In the genomic region with DNA sequence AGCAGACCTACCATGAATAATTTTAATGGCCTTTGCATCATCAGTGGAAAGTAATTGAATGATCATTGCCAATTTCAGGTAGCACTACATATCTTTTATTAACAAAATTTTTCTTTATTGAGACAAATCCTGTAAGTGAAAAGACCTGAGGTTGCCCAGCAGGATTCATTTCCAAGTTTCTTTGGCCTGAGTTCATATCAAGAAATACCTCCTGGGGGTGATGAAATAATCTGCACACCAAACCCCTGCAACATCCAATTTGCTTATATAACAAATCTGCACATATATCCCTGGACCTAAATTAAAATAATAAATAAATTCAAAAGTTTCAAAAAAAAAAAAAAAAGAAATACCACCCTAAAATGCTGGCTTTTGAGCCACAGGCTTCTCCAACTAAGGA, we compare ENCODE assay signal across 20 cellular contexts. TPM values are rescaled to one million over a fixed set of nuclear protein-coding genes. Genes with fewer than 3 reads are reported as not detected.
A peak's percentile ranks its signal among the peaks of the same experiment; 100 is the strongest.
DNase-seq lines count a peak whose midpoint lies in the region; ATAC-seq, FAIRE-seq and TF ChIP-seq lines count a peak whose summit lies in the region.
"Had no signal": no experiment of that assay in that cellular context is flagged by ENCODE, and none has a peak within 500 bp of the region (broad histone marks: within the 10 kb centered on the region; RNA-seq: fewer than 3 reads in every experiment).

No MANE protein-coding gene starts in this region.

- ATAC-seq in A549 (no peak), DND-41 (ENCODE audit: insufficient read depth, low read depth) (no peak), HepG2 (no peak), GM19351 (IDR thresholded peaks at IDR 0.05; ENCODE audit: unreplicated experiment) (no peak)
- ATAC-seq in activated T-helper 17 cell treated with anti-CD3 and anti-CD28 coated beads, Interleukin-2, amount 50 U/mL, for 72 hours (replicated peaks), result no peak
- ATAC-seq: GM23338, HCT116, Right ventricle myocardium inferior had no signal

- peak overlapping the region; percentile 75 for H3K4me3 Mint-ChIP-seq in activated T-helper 17 cell treated with anti-CD3 and anti-CD28 coated beads, Interleukin-2, amount 50 U/mL, for 72 hours
- peak overlapping the region in 4 of 8 donors; percentile 19 to 80 (median 60) for H3K4me3 Mint-ChIP-seq in CD4-positive, alpha-beta memory T cell
- H3K4me3 Mint-ChIP-seq: GM23338 had no signal

- no peaks in the 10 kb centered on the region for H3K79me2 ChIP-seq in DND-41 (ENCODE audit: insufficient read depth, low read length)
- no peaks in the 10 kb centered on the region for H3K79me2 ChIP-seq in HepG2 (ENCODE audit: insufficient read depth, low read length)

- TF ChIP-seq EP300 in A549 (IDR thresholded peaks at IDR 0.05), result no peak
- no peak for TF ChIP-seq EP300 in HepG2 (IDR thresholded peaks at IDR 0.05; ENCODE audit: low read depth in 2 of 2, low read length in 2 of 2)
- no peak for TF ChIP-seq EP300 in HepG2 (CRISPR knock-in tag; IDR thresholded peaks at IDR 0.05; ENCODE audit: borderline replicate concordance)

- H3K36me3 ChIP-seq in DND-41 (ENCODE audit: insufficient read depth, low read length), result no peaks in the 10 kb centered on the region
- no peaks in the 10 kb centered on the region for H3K36me3 ChIP-seq in HepG2 (replicated peaks in 1 of 2; ENCODE audit: control insufficient read depth in 1 of 2, insufficient read depth in 2 of 2, low read length in 2 of 2)
- H3K36me3 ChIP-seq in CD4-positive, alpha-beta memory T cell (ENCODE audit: insufficient read depth, low read length), result no peaks in the 10 kb centered on the region
- H3K36me3 ChIP-seq: BLaER1 treated with 17β-estradiol and CSF1 and Interleukin-3, amounts not matched to agents 10 nM and 100 nM had no signal

- H3K27ac Mint-ChIP-seq in activated T-helper 17 cell treated with anti-CD3 and anti-CD28 coated beads, Interleukin-2, amount 50 U/mL, for 72 hours, result no peak overlapping the region
- H3K27ac Mint-ChIP-seq in CD4-positive, alpha-beta memory T cell, result peak overlapping the region in 1 of 7 donors; percentile 92
- H3K27ac Mint-ChIP-seq: GM23338 had no signal

- H3K9me3 Mint-ChIP-seq in activated T-helper 17 cell treated with anti-CD3 and anti-CD28 coated beads, Interleukin-2, amount 50 U/mL, for 72 hours, result no peaks in the 10 kb centered on the region
- peaks cover 0 to 2% (median 0%) of the 10 kb centered on the region in 8 donors for H3K9me3 Mint-ChIP-seq in CD4-positive, alpha-beta memory T cell
- H3K9me3 Mint-ChIP-seq: GM23338 had no signal

- H3K4me3 ChIP-seq in A549 (no peak overlapping the region), DND-41 (ENCODE audit: low read depth in 1 of 2, low read length in 2 of 2) (no peak overlapping the region), HepG2 (replicated peaks in 1 of 3; ENCODE audit: insufficient read depth in 1 of 3, low read depth in 2 of 3, low read length in 3 of 3) (no peak overlapping the region)
- no peak overlapping the region for H3K4me3 ChIP-seq in CD4-positive, alpha-beta memory T cell (ENCODE audit: low read length in 2 of 2)
- H3K4me3 ChIP-seq: BLaER1 treated with 17β-estradiol and CSF1 and Interleukin-3, amounts not matched to agents 10 nM and 100 nM; GM23338 had no signal

- TF ChIP-seq CTCF in A549 (IDR thresholded peaks at IDR 0.05) (no peak), DND-41 (IDR thresholded peaks at IDR 0.05; ENCODE audit: borderline replicate concordance, extremely low read depth, low read length, poor library complexity, severe bottlenecking) (no peak), HepG2 (CRISPR knock-in tag; IDR thresholded peaks at IDR 0.05) (no peak)

- H3K4me2 ChIP-seq in A549 (peak overlapping the region; percentile 63; the same call in 2 of the 3 replicates), DND-41 (ENCODE audit: insufficient read depth, low read length) (no peak overlapping the region; the same call in 1 of the 2 replicates), HepG2 (ENCODE audit: low read depth, low read length) (peak overlapping the region; percentile 57; the same call in 1 of the 2 replicates)
- H3K4me2 ChIP-seq: GM23338 had no signal

- BruUV-seq in HepG2 (replicated peaks; lab: Mats Ljungman, UMichigan), result no TSS peak

- in situ Hi-C loops in HepG2 (cut with HindIII; ENCODE audit: extremely low pct_ligation_motif_present, low pct_unique_long_range_greater_than_20kb), result no loop called here

- H3K27ac ChIP-seq in A549, result no peak overlapping the region; a peak in 1 of 6 replicates
- no peak overlapping the region for H3K27ac ChIP-seq in DND-41 (ENCODE audit: low read length)
- no peak overlapping the region for H3K27ac ChIP-seq in HepG2 (ENCODE audit: extremely low read length, insufficient read depth, low read length)
- no peak overlapping the region for H3K27ac ChIP-seq in CD4-positive, alpha-beta memory T cell (ENCODE audit: low read depth, low read length)
- H3K27ac ChIP-seq: BLaER1 treated with 17β-estradiol and CSF1 and Interleukin-3, amounts not matched to agents 10 nM and 100 nM had no signal

- H3K27me3 ChIP-seq in DND-41 (ENCODE audit: insufficient read depth, low read length, poor library complexity) (no peaks in the 10 kb centered on the region), HepG2 (ENCODE audit: control insufficient read depth in 1 of 2, insufficient read depth in 2 of 2, low read length in 2 of 2) (no peaks in the 10 kb centered on the region)
- no peaks in the 10 kb centered on the region for H3K27me3 ChIP-seq in CD4-positive, alpha-beta memory T cell (ENCODE audit: insufficient read depth, low read length)
- H3K27me3 ChIP-seq: BLaER1 treated with 17β-estradiol and CSF1 and Interleukin-3, amounts not matched to agents 10 nM and 100 nM had no signal

- POLR2A ChIA-PET in A549 (lab: Yijun Ruan, JAX), result no interaction called here
- POLR2A ChIA-PET in HepG2 (lab: Yijun Ruan, JAX), result no interaction called here
- POLR2A ChIA-PET in CD4-positive, alpha-beta memory T cell (lab: Charles Lee; ENCODE audit: partially characterized antibody), result no interaction called here

- H3K9ac ChIP-seq in DND-41 (ENCODE audit: low read depth, low read length), result no peak overlapping the region
- no peak overlapping the region for H3K9ac ChIP-seq in HepG2 (ENCODE audit: insufficient read depth, low read depth, low read length)
- H3K9ac ChIP-seq: BLaER1 treated with 17β-estradiol and CSF1 and Interleukin-3, amounts not matched to agents 10 nM and 100 nM had no signal

- H3K4me1 ChIP-seq in A549 (peaks cover 13% of the 10 kb centered on the region), DND-41 (ENCODE audit: insufficient read depth, low read length) (peaks cover 9% of the 10 kb centered on the region), HepG2 (ENCODE audit: insufficient read depth, low read length) (peaks cover 7% of the 10 kb centered on the region; the same call in 1 of the 2 replicates)
- peaks cover 6% of the 10 kb centered on the region for H3K4me1 ChIP-seq in CD4-positive, alpha-beta memory T cell (ENCODE audit: insufficient read depth, low read length)

- no peaks in the 10 kb centered on the region for H3K9me3 ChIP-seq in A549
- no peaks in the 10 kb centered on the region for H3K9me3 ChIP-seq in DND-41 (ENCODE audit: insufficient read depth, low read length, severe bottlenecking)
- no peaks in the 10 kb centered on the region for H3K9me3 ChIP-seq in HepG2 (ENCODE audit: low read length)
- no peaks in the 10 kb centered on the region for H3K9me3 ChIP-seq in CD4-positive, alpha-beta memory T cell (ENCODE audit: control insufficient read depth in 1 of 2, low read length in 2 of 2)
- H3K9me3 ChIP-seq: BLaER1 treated with 17β-estradiol and CSF1 and Interleukin-3, amounts not matched to agents 10 nM and 100 nM had no signal

- TF ChIP-seq RAD21 in A549 (conservative IDR thresholded peaks at IDR 0.05 in 1 of 2, IDR thresholded peaks at IDR 0.05 in 1 of 2) (no peak), HepG2 (CRISPR knock-in tag; IDR thresholded peaks at IDR 0.05) (no peak)

- peaks cover 12% of the 10 kb centered on the region for H3K4me1 Mint-ChIP-seq in activated T-helper 17 cell treated with anti-CD3 and anti-CD28 coated beads, Interleukin-2, amount 50 U/mL, for 72 hours
- peaks cover 6 to 8% (median 7%) of the 10 kb centered on the region in 4 donors for H3K4me1 Mint-ChIP-seq in CD4-positive, alpha-beta memory T cell

- no peaks in the 10 kb centered on the region for H3K27me3 Mint-ChIP-seq in activated T-helper 17 cell treated with anti-CD3 and anti-CD28 coated beads, Interleukin-2, amount 50 U/mL, for 72 hours
- H3K27me3 Mint-ChIP-seq in CD4-positive, alpha-beta memory T cell, result no peaks in the 10 kb centered on the region

- DNase-seq in A549 (ENCODE audit: low read depth in 1 of 2, low spot score in 1 of 2), result no peak
- DNase-seq in DND-41, result no peak
- no peak for DNase-seq in HepG2 (ENCODE audit: low spot score)
- no peak for DNase-seq in CD4-positive, alpha-beta memory T cell
- DNase-seq in GM19240 (ENCODE audit: insufficient read length, low spot score), result no peak
- DNase-seq in putamen (ENCODE audit: low spot score), result no peak
- DNase-seq: DMS79, NCI-H1105 treated with DMSO at 0.1 percent for 48 hours, NCI-H1694, NCI-H2081 treated with DMSO at 0.1 percent for 48 hours, NCI-H446 treated with DMSO at 0.1 percent for 48 hours had no signal

- H4K20me1 ChIP-seq in DND-41 (ENCODE audit: insufficient read depth, low read length) (no peaks in the 10 kb centered on the region), HepG2 (ENCODE audit: insufficient read depth, low read length) (no peaks in the 10 kb centered on the region)
- H4K20me1 ChIP-seq: BLaER1 treated with 17β-estradiol and CSF1 and Interleukin-3, amounts not matched to agents 10 nM and 100 nM had no signal

- intact Hi-C loops in HepG2 (cut with micrococcal nuclease; ENCODE audit: unreplicated experiment), result no loop called here
- intact Hi-C loops in CD4-positive, alpha-beta memory T cell (cut with micrococcal nuclease), result no loop called here

- no peaks in the 10 kb centered on the region for H3K36me3 Mint-ChIP-seq in activated T-helper 17 cell treated with anti-CD3 and anti-CD28 coated beads, Interleukin-2, amount 50 U/mL, for 72 hours (ENCODE audit: low read depth)
- no peaks in the 10 kb centered on the region for H3K36me3 Mint-ChIP-seq in CD4-positive, alpha-beta memory T cell

- FAIRE-seq in A549 (lab: Jason Lieb, UNC) (no peak), HepG2 (lab: Jason Lieb, UNC) (no peak)
- FAIRE-seq: A204.1, HTR-8/SVneo, RCC 7860 had no signal

- TF ChIP-seq POLR2A in A549 (IDR thresholded peaks at IDR 0.05; ENCODE audit: low read length), result no peak
- TF ChIP-seq POLR2A in HepG2 (IDR thresholded peaks at IDR 0.05; ENCODE audit: insufficient read depth in 1 of 2, low read depth in 2 of 2, low read length in 2 of 2), result no peak

- H2AFZ ChIP-seq in DND-41 (ENCODE audit: low read depth, low read length) (peak overlapping the region; percentile 80), HepG2 (ENCODE audit: low read length) (peak overlapping the region; percentile 49)
- H2AFZ ChIP-seq: GM23338 had no signal

- CTCF ChIA-PET in A549 (lab: Yijun Ruan, JAX) (interaction anchor here (1.3 kb wide), 1 partner anchor 14 kb away, joined by 3 read pairs; no protein-coding TSS in a partner anchor), HepG2 (lab: Yijun Ruan, JAX; ENCODE audit: low intra/inter-chr PET ratio, low total read pairs) (no interaction called here)
- CTCF ChIA-PET in CD4-positive, alpha-beta memory T cell (lab: Charles Lee; ENCODE audit: partially characterized antibody), result interaction anchor here (1.3 kb wide), 1 partner anchor 24 kb away, joined by 3 read pairs; no protein-coding TSS in a partner anchor

RNA-seq across cellular contexts. Expression of a gene that starts 27.3 kb away (rescaled TPM):
- polyA plus RNA-seq in A549 (2011; rRNA removed), result 39.1 and 40.8 TPM in 2 replicates
- polyA plus RNA-seq in A549 (2012; cell fraction: cytosol; rRNA removed), result 4.9 and 6.4 TPM in 2 replicates
- 6.6 and 7.5 TPM in 2 replicates for polyA plus RNA-seq in A549 (2012; cell fraction: nucleus; rRNA removed)
- polyA plus RNA-seq in A549 (2017; fragmentation: RNase III; extraction: RNeasy Plus Mini Kit Qiagen cat#74134 plus additional on column Dnase treatment), result 30.8 to 33.7 TPM (median 31.5 TPM) in 3 replicates
- 40.1 and 40.2 TPM in 2 replicates for polyA minus RNA-seq in A549 (2011; rRNA and poly(A)+ RNA removed)
- total RNA-seq in activated T-helper 17 cell treated with anti-CD3 and anti-CD28 coated beads, Interleukin-2, amount 50 U/mL, for 72 hours, result 10 to 100 TPM; 13.1 to 15.8 TPM
- total RNA-seq in HepG2 (2016; rRNA removed; fragmentation: Illumina TruSeq; extraction: Trizol), result 20.6 and 33.1 TPM in 2 replicates
- 0.91 and 0.97 TPM in 2 replicates for total RNA-seq in HepG2 (2016; cell fraction: cytosol; rRNA removed; fragmentation: Illumina TruSeq; extraction: Trizol; ENCODE audit: low read depth)
- total RNA-seq in HepG2 (2016; cell fraction: insoluble cytoplasmic fraction; rRNA removed; fragmentation: Illumina TruSeq; extraction: Trizol), result 21.0 and 32.1 TPM in 2 replicates
- total RNA-seq in HepG2 (2016; cell fraction: membrane; rRNA removed; fragmentation: Illumina TruSeq; extraction: Trizol), result 5.9 and 6.6 TPM in 2 replicates
- 23.8 TPM in 2 replicates for total RNA-seq in HepG2 (2016; cell fraction: nucleus; rRNA removed; fragmentation: Illumina TruSeq; extraction: Trizol)
- 7.5 and 7.7 TPM in 2 replicates for polyA plus RNA-seq in HepG2 (2011; rRNA removed)
- 2.5 and 4.8 TPM in 2 replicates for polyA plus RNA-seq in HepG2 (2011; cell fraction: cytosol; rRNA removed)
- polyA plus RNA-seq in HepG2 (2011; cell fraction: nucleus; rRNA removed), result 6.1 and 7.7 TPM in 2 replicates
- polyA plus RNA-seq in HepG2 (2012), result 11.4 and 12.2 TPM in 2 replicates
- 0.29 and 0.38 TPM in 2 replicates for polyA plus RNA-seq in HepG2 (2016; cell fraction: cytosol; fragmentation: Illumina TruSeq; extraction: Trizol; ENCODE audit: low read depth)
- 22.0 and 22.6 TPM in 2 replicates for polyA plus RNA-seq in HepG2 (2016; cell fraction: insoluble cytoplasmic fraction; fragmentation: Illumina TruSeq; extraction: Trizol; ENCODE audit: low read depth)
- 1.8 and 2.1 TPM in 2 replicates for polyA plus RNA-seq in HepG2 (2016; cell fraction: membrane; fragmentation: Illumina TruSeq; extraction: Trizol; ENCODE audit: low read depth)
- 18.7 and 19.3 TPM in 2 replicates for polyA plus RNA-seq in HepG2 (2016; cell fraction: nucleus; fragmentation: Illumina TruSeq; extraction: Trizol; ENCODE audit: insufficient read depth, low read depth)
- polyA minus RNA-seq in HepG2 (2011; rRNA and poly(A)+ RNA removed; ENCODE audit: low replicate concordance), result 15.7 and 16.3 TPM in 2 replicates
- polyA minus RNA-seq in HepG2 (2011; cell fraction: cytosol; rRNA and poly(A)+ RNA removed), result 13.0 and 15.1 TPM in 2 replicates
- polyA minus RNA-seq in HepG2 (2011; cell fraction: nucleus; rRNA and poly(A)+ RNA removed), result 35.4 and 37.0 TPM in 2 replicates
- total RNA-seq in CD4-positive, alpha-beta memory T cell, result 10 to 100 TPM; 23.1 to 24.1 TPM
- 10 to 100 TPM; 26.0 to 39.5 TPM for polyA plus RNA-seq in CD4-positive, alpha-beta memory T cell
